ENCODE assay signal across 12 cellular contexts in genomic region chr6:166417285-166417691, GRCh38. TPM values are rescaled to one million over a fixed set of nuclear protein-coding genes. Genes with fewer than 3 reads are reported as not detected.
DNase-seq lines count a peak whose midpoint lies in the region; ATAC-seq lines count a peak whose summit lies in the region.
"Had no signal": no experiment of that assay in that cellular context is flagged by ENCODE, and none has a peak within 500 bp of the region (broad histone marks: within the 10 kb centered on the region; RNA-seq: fewer than 3 reads in every experiment).

No MANE protein-coding gene starts in this region.

- peaks cover 51 to 59% of the 10 kb centered on the region in 2 donors for H3K4me1 Mint-ChIP-seq in natural killer cell treated with Interleukin-12 subunit alpha and Interleukin-12 subunit beta and Interleukin-15 and Interleukin-18, amount 100 ng/mL, for 72 hours (ENCODE audit: low read depth in 2 of 2)

- ATAC-seq in GM18907 (IDR thresholded peaks at IDR 0.05; ENCODE audit: unreplicated experiment): peak; percentile 45
- peak; percentile 30 for ATAC-seq in HG03558 (IDR thresholded peaks at IDR 0.05; ENCODE audit: extremely low read depth, unreplicated experiment)
- peak; percentile 88 to 89 for ATAC-seq in natural killer cell treated with Interleukin-12 subunit alpha and Interleukin-12 subunit beta and Interleukin-15 and Interleukin-18, amount 100 ng/mL, for 72 hours
- ATAC-seq: pancreas had no signal

- peak; percentile 56 for DNase-seq in activated CD8-positive, alpha-beta memory T cell treated with anti-CD3 and anti-CD28 coated beads, Interleukin-2, amount 50 U/mL, for 4 hours
- DNase-seq in natural killer cell treated with Interleukin-12 subunit alpha and Interleukin-12 subunit beta and Interleukin-15 and Interleukin-18, amount 100 ng/mL, for 72 hours (ENCODE audit: low spot score): no peak
- DNase-seq in Kasumi-1 (lab: John Stamatoyannopoulos, UW) (no peak), C1 segment of cervical spinal cord (lab: John Stamatoyannopoulos, UW) (no peak), NCI-H2171 (lab: John Stamatoyannopoulos, UW) (no peak), NCI-H146 (lab: John Stamatoyannopoulos, UW) (no peak)
- DNase-seq: DMS153, NCI-H1417 treated with DMSO at 0.1 percent for 48 hours, pancreas, SIG-M5 had no signal

- peak overlapping the region; percentile 4 to 73 for H3K27ac Mint-ChIP-seq in natural killer cell treated with Interleukin-12 subunit alpha and Interleukin-12 subunit beta and Interleukin-15 and Interleukin-18, amount 100 ng/mL, for 72 hours

- peaks cover 17% of the 10 kb centered on the region for H3K36me3 Mint-ChIP-seq in natural killer cell treated with Interleukin-12 subunit alpha and Interleukin-12 subunit beta and Interleukin-15 and Interleukin-18, amount 100 ng/mL, for 72 hours

- H3K4me3 Mint-ChIP-seq in natural killer cell treated with Interleukin-12 subunit alpha and Interleukin-12 subunit beta and Interleukin-15 and Interleukin-18, amount 100 ng/mL, for 72 hours: peak overlapping the region; percentile 58

- H3K27me3 Mint-ChIP-seq in natural killer cell treated with Interleukin-12 subunit alpha and Interleukin-12 subunit beta and Interleukin-15 and Interleukin-18, amount 100 ng/mL, for 72 hours: peaks cover 11 to 15% of the 10 kb centered on the region in 2 donors

- peaks cover 14% of the 10 kb centered on the region for H3K9me3 Mint-ChIP-seq in natural killer cell treated with Interleukin-12 subunit alpha and Interleukin-12 subunit beta and Interleukin-15 and Interleukin-18, amount 100 ng/mL, for 72 hours

RNA-seq across cellular contexts. Expression of gene MPC1, which starts 34.5 kb away (rescaled TPM):
- 10 to 100 TPM; 11.5 to 30.4 TPM for total RNA-seq in natural killer cell treated with Interleukin-12 subunit alpha and Interleukin-12 subunit beta and Interleukin-15 and Interleukin-18, amount 100 ng/mL, for 72 hours

Comparison
In these comparisons a context has a peak if more than half of its experiments do, and no peak if none do; other contexts are left out.
1. ATAC-seq: peak in every context shown above with its lines; median percentile 88 in natural killer cell treated with Interleukin-12 subunit alpha and Interleukin-12 subunit beta and Interleukin-15 and Interleukin-18, amount 100 ng/mL, for 72 hours; 45 in GM18907; 30 in HG03558.